Comparison of ENCODE assay signal across 8 cellular contexts in the genomic region with DNA sequence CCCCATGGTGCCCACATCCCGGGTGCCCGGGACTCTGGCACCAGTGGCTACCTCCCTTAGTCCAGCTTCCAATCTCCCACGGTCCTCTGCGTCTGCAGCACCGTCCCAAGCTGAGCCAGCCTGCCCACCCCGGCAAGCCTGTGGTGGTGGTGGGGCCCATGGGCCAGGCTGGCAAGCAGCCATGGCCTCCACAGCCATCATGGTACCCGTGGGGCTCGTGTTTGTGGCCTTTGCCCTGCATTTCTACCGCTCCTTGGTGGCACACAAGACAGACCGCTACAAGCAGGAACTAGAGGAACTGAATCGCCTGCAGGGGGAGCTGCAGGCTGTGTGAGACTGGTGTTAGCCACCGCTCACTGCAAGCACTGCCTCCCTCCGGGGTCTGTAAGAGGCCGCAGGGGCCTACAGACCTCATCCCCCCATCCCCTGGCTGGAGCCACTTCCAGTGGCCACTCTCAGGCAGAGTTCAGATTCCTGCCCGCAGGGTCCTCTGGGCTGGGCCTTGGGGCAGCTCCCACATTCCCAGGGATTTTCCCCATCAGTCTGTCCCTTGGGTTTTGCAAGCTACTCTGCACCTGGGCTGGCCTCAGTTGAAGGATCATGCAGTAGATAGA. TPM values are rescaled to one million over a fixed set of nuclear protein-coding genes. Genes with fewer than 3 reads are reported as not detected.
DNase-seq lines count a peak whose midpoint lies in the region; ATAC-seq and TF ChIP-seq lines count a peak whose summit lies in the region.

No MANE protein-coding gene starts in this region.

- POLR2A ChIA-PET in BJ (lab: Charles Lee): interaction anchor here (0.6 kb wide), 1 partner anchor 507 kb away, joined by 3 read pairs; no protein-coding TSS in a partner anchor

- TF ChIP-seq EP300 in stomach (IDR thresholded peaks at IDR 0.05): no peak

- 38 to 39% methylated on average over 15 of the region's 15 CpGs for WGBS in ectodermal cell, 2 experiments
- 28 to 43% (median 38%) methylated on average over 2 to 15 of the region's 15 CpGs for WGBS in stomach, 5 donors

- TF ChIP-seq POLR2A in stomach (IDR thresholded peaks at IDR 0.05): no peak

- no peak overlapping the region for H3K9ac ChIP-seq in muscle layer of colon (ENCODE audit: low read length)

- CTCF ChIA-PET in BJ (lab: Yijun Ruan, JAX): interaction anchor here (0.6 to 3.2 kb wide), 25 partner anchors 12 to 521 kb away, joined by 3 to 30 read pairs (median 3); partner anchors contain the start of genes KAT8, VKORC1, ZNF646 and ZNF668

- H3K4me3 ChIP-seq in BJ (ENCODE audit: low read depth, low read length): no peak overlapping the region
- H3K4me3 ChIP-seq in HAP-1: no peak overlapping the region
- no peak overlapping the region for H3K4me3 ChIP-seq in ectodermal cell (ENCODE audit: insufficient read depth, low read depth, low read length)
- no peak overlapping the region for H3K4me3 ChIP-seq in muscle layer of colon (ENCODE audit: low read depth in 1 of 2, low read length in 2 of 2)
- no peak overlapping the region for H3K4me3 ChIP-seq in stomach

- TF ChIP-seq CTCF in BJ (IDR thresholded peaks at IDR 0.05; ENCODE audit: insufficient read depth, low read depth, low read length) (peak; percentile 75), stomach (IDR thresholded peaks at IDR 0.05) (peak in 5 of 7 experiments; percentile 15 to 60 (median 32))

- H3K27me3 ChIP-seq in BJ (ENCODE audit: control insufficient read depth, insufficient read depth, low read length) (no peaks in the 10 kb centered on the region), HAP-1 (ENCODE audit: low read depth) (no peaks in the 10 kb centered on the region), ectodermal cell (ENCODE audit: control insufficient read depth, insufficient read depth, low read length, poor library complexity, severe bottlenecking) (no peaks in the 10 kb centered on the region), muscle layer of colon (ENCODE audit: control insufficient read depth in 1 of 2, insufficient read depth in 2 of 2, low read length in 2 of 2) (no peaks in the 10 kb centered on the region), stomach (no peaks in the 10 kb centered on the region)

- no peak for DNase-seq in BJ (ENCODE audit: low read depth)
- peak; percentile 75 to 89 for DNase-seq in HAP-1 (ENCODE audit: low spot score in 2 of 2)
- peak; percentile 90 for DNase-seq in NCI-H69 (lab: John Stamatoyannopoulos, UW)
- peak; percentile 53 to 56 for DNase-seq in activated CD4-positive, alpha-beta T cell treated with anti-CD3 and anti-CD28 coated beads, Interleukin-2, amount 50 U/mL, for 4 hours
- DNase-seq in stomach: peak; percentile 56

- peaks cover 16% of the 10 kb centered on the region for H3K4me1 ChIP-seq in HAP-1
- H3K4me1 ChIP-seq in ectodermal cell (ENCODE audit: control insufficient read depth, insufficient read depth, low read length): peaks cover 15% of the 10 kb centered on the region
- peaks cover 39% of the 10 kb centered on the region for H3K4me1 ChIP-seq in muscle layer of colon (ENCODE audit: insufficient read depth, low read length)
- peaks cover 30 to 67% (median 63%) of the 10 kb centered on the region in 4 donors for H3K4me1 ChIP-seq in stomach

- H3K9me3 ChIP-seq in HAP-1 (no peaks in the 10 kb centered on the region), ectodermal cell (ENCODE audit: control insufficient read depth, low read length) (no peaks in the 10 kb centered on the region), muscle layer of colon (ENCODE audit: low read length) (no peaks in the 10 kb centered on the region), stomach (no peaks in the 10 kb centered on the region)

- in situ Hi-C loops in HAP-1 (cut with MboI; ENCODE audit: low sequenced_read_pairs): loop anchor here (25.0 kb wide), 1 partner anchor 759 kb away; a partner anchor contains a TSS

- H3K36me3 ChIP-seq in BJ (ENCODE audit: control insufficient read depth, insufficient read depth, low read length): peaks cover 1% of the 10 kb centered on the region; the same call in 1 of the 2 replicates
- H3K36me3 ChIP-seq in HAP-1 (replicated peaks): no peaks in the 10 kb centered on the region; the same call in 1 of the 2 replicates
- H3K36me3 ChIP-seq in ectodermal cell (ENCODE audit: control insufficient read depth, insufficient read depth, low read length): no peaks in the 10 kb centered on the region
- H3K36me3 ChIP-seq in muscle layer of colon (ENCODE audit: insufficient read depth, low read length): no peaks in the 10 kb centered on the region
- no peaks in the 10 kb centered on the region for H3K36me3 ChIP-seq in stomach

- ATAC-seq in GM18870 (IDR thresholded peaks at IDR 0.05; ENCODE audit: unreplicated experiment): no peak

- intact Hi-C loops in stomach (cut with DNase I; ENCODE audit: low total_unique reads): no loop called here

- H3K27ac ChIP-seq in ectodermal cell (ENCODE audit: insufficient read depth, low read depth, low read length, poor library complexity, severe bottlenecking) (peak overlapping the region; percentile 63), muscle layer of colon (ENCODE audit: low read depth, low read length) (peak overlapping the region; percentile 55), stomach (peak overlapping the region in 3 of 5 donors; percentile 27 to 64 (median 49))

RNA-seq across cellular contexts. Expression of gene SETD1A, which starts 3.9 kb away (rescaled TPM):
- polyA plus RNA-seq in BJ (2011; rRNA removed) (0.96 and 1.4 TPM in 2 replicates), stomach (1 to 10 TPM; 5.2 to 7.5 (median 5.9) TPM)
- polyA minus RNA-seq in BJ (2011; rRNA and poly(A)+ RNA removed): 3.1 TPM in 2 replicates
- polyA plus RNA-seq in ectodermal cell (2013, experiment 1 of 4): 34.5 TPM
- 39.7 TPM for polyA plus RNA-seq in ectodermal cell (2013, experiment 2 of 4)
- 27.2 TPM for polyA plus RNA-seq in ectodermal cell (2013, experiment 3 of 4)
- 28.6 TPM for polyA plus RNA-seq in ectodermal cell (2013, experiment 4 of 4)
- 10 to 100 TPM in 3 of 5 donors, 1 to 10 TPM in 2; 4.4 to 22.2 (median 19.2) TPM for total RNA-seq in stomach

RNA-seq across cellular contexts. Expression of gene ORAI3, which starts 4.8 kb away (rescaled TPM):
- polyA plus RNA-seq in BJ (2011; rRNA removed): 25.6 and 37.1 TPM in 2 replicates
- polyA minus RNA-seq in BJ (2011; rRNA and poly(A)+ RNA removed): 22.4 and 25.4 TPM in 2 replicates
- 14.0 TPM for polyA plus RNA-seq in ectodermal cell (2013, experiment 1 of 4)
- polyA plus RNA-seq in ectodermal cell (2013, experiment 2 of 4): 15.7 TPM
- 12.7 TPM for polyA plus RNA-seq in ectodermal cell (2013, experiment 3 of 4)
- polyA plus RNA-seq in ectodermal cell (2013, experiment 4 of 4): 16.1 TPM
- total RNA-seq in stomach: 10 to 100 TPM in 2 of 5 donors, 1 to 10 TPM in 2, not detected in 1; 6.7 to 14.0 (median 11.2) TPM
- polyA plus RNA-seq in stomach: 10 to 100 TPM in 2 of 3 donors, 1 to 10 TPM in 1; 7.8 to 26.0 (median 10.5) TPM

RNA-seq across cellular contexts. Expression of gene FBXL19, which starts 30.2 kb away (rescaled TPM):
- 5.9 and 7.6 TPM in 2 replicates for polyA plus RNA-seq in BJ (2011; rRNA removed)
- polyA minus RNA-seq in BJ (2011; rRNA and poly(A)+ RNA removed): 5.5 and 7.6 TPM in 2 replicates
- polyA plus RNA-seq in ectodermal cell (2013, experiment 1 of 4): 80.8 TPM
- polyA plus RNA-seq in ectodermal cell (2013, experiment 2 of 4): 83.7 TPM
- 56.7 TPM for polyA plus RNA-seq in ectodermal cell (2013, experiment 3 of 4)
- 60.5 TPM for polyA plus RNA-seq in ectodermal cell (2013, experiment 4 of 4)
- 100 to 1,000 TPM in 1 of 5 donors, 10 to 100 TPM in 1, 1 to 10 TPM in 3; 6.7 to 252 (median 9.7) TPM for total RNA-seq in stomach
- 10 to 100 TPM in 1 of 3 donors, 1 to 10 TPM in 2; 5.8 to 12.7 (median 8.2) TPM for polyA plus RNA-seq in stomach

RNA-seq across cellular contexts. Expression of gene HSD3B7, which starts 31.4 kb away (rescaled TPM):
- polyA plus RNA-seq in BJ (2011; rRNA removed) (15.4 and 25.0 TPM in 2 replicates), stomach (10 to 100 TPM in 1 of 3 donors, 1 to 10 TPM in 2; 4.3 to 19.5 (median 7.3) TPM)
- polyA minus RNA-seq in BJ (2011; rRNA and poly(A)+ RNA removed): 9.3 and 13.1 TPM in 2 replicates
- 3.2 TPM for polyA plus RNA-seq in ectodermal cell (2013, experiment 1 of 4)
- polyA plus RNA-seq in ectodermal cell (2013, experiment 2 of 4): 3.7 TPM
- 2.3 TPM for polyA plus RNA-seq in ectodermal cell (2013, experiment 3 of 4)
- 2.8 TPM for polyA plus RNA-seq in ectodermal cell (2013, experiment 4 of 4)
- total RNA-seq in stomach: 10 to 100 TPM in 3 of 5 donors, 1 to 10 TPM in 2; 2.9 to 52.7 (median 13.4) TPM

RNA-seq across cellular contexts. Expression of gene STX1B, which starts 56.8 kb away (rescaled TPM):
- polyA plus RNA-seq in BJ (2011; rRNA removed): 1.5 and 1.6 TPM in 2 replicates
- 1.6 and 1.7 TPM in 2 replicates for polyA minus RNA-seq in BJ (2011; rRNA and poly(A)+ RNA removed)
- 17.1 TPM for polyA plus RNA-seq in ectodermal cell (2013, experiment 1 of 4)
- polyA plus RNA-seq in ectodermal cell (2013, experiment 2 of 4): 18.2 TPM
- polyA plus RNA-seq in ectodermal cell (2013, experiment 3 of 4): 12.8 TPM
- 14.7 TPM for polyA plus RNA-seq in ectodermal cell (2013, experiment 4 of 4)
- total RNA-seq in stomach: under 1 TPM in 1 of 5 donors, not detected in 4; 0.55 TPM
- under 1 TPM; 0.15 to 1.00 (median 0.78) TPM for polyA plus RNA-seq in stomach
